Comparison of ENCODE assay signal across 15 cellular contexts in the genomic region with DNA sequence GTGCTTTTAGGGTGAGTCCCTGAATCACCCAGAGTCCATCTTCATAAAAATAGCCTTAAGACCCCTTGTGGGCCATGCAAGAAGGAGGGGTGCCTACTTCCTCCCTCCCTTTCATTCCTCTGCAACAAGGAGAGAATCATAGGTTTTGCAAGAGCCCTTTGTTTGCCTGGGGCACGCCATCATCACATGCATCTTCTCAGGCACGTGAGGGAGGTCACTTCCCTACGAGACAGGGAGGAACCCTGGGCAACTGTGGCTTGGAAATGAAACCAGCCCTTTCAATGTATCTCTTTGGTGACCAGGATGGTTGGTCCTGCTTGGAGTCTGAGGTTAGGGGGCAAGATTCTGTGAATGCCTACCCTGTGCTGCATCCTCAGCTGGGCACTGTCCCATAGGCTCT.
DNase-seq lines count a peak whose midpoint lies in the region; ATAC-seq, FAIRE-seq and TF ChIP-seq lines count a peak whose summit lies in the region.
"Had no signal": no experiment of that assay in that cellular context is flagged by ENCODE, and none has a peak within 500 bp of the region (broad histone marks: within the 10 kb centered on the region; RNA-seq: fewer than 3 reads in every experiment).

No MANE protein-coding gene starts in this region.

- TF ChIP-seq RAD21 in K562 (CRISPR knock-in tag; conservative IDR thresholded peaks at IDR 0.05 in 1 of 2, IDR thresholded peaks at IDR 0.05 in 1 of 2): no peak

- TF ChIP-seq POLR2A in K562 (conservative IDR thresholded peaks at IDR 0.05): no peak
- TF ChIP-seq POLR2A in suprapubic skin (IDR thresholded peaks at IDR 0.05): no peak

- POLR2A ChIA-PET in K562 (lab: Yijun Ruan, JAX): no interaction called here

- intact Hi-C loops in K562 (cut with micrococcal nuclease) (no loop called here), left lung (cut with DNase I) (no loop called here)

- peaks cover 2 to 6% of the 10 kb centered on the region in 2 experiments; a peak in 4 of 5 replicates for H3K4me1 ChIP-seq in K562 (replicated peaks in 1 of 2; ENCODE audit: control insufficient read depth in 2 of 2, insufficient read depth in 2 of 2, low read length in 2 of 2)
- H3K4me1 ChIP-seq in left lung: peaks cover 0 to 76% of the 10 kb centered on the region in 2 donors
- H3K4me1 ChIP-seq in suprapubic skin: no peaks in the 10 kb centered on the region

- H3K36me3 ChIP-seq in K562 (ENCODE audit: control insufficient read depth, insufficient read depth, low read length): no peaks in the 10 kb centered on the region
- H3K36me3 ChIP-seq in left lung: no peaks in the 10 kb centered on the region
- no peaks in the 10 kb centered on the region for H3K36me3 ChIP-seq in suprapubic skin

- CTCF ChIA-PET in K562 (lab: Yijun Ruan, JAX; ENCODE audit: low intra/inter-chr PET ratio): no interaction called here

- no peak for FAIRE-seq in K562 (lab: Jason Lieb, UNC)
- FAIRE-seq: endothelial cell of umbilical vein, H54 had no signal

- no peaks in the 10 kb centered on the region for H4K20me1 ChIP-seq in K562 (replicated peaks; ENCODE audit: control insufficient read depth, insufficient read depth, low read length)

- H2AFZ ChIP-seq in K562 (ENCODE audit: low read depth, low read length): no peak overlapping the region

- TF ChIP-seq CTCF in K562 (IDR thresholded peaks at IDR 0.05 in 2 of 3, conservative IDR thresholded peaks at IDR 0.05 in 1 of 3; ENCODE audit: insufficient read depth in 2 of 3, low read depth in 1 of 3, low read length in 3 of 3) (no peak), left lung (IDR thresholded peaks at IDR 0.05) (no peak), suprapubic skin (IDR thresholded peaks at IDR 0.05) (no peak)

- H3K27me3 ChIP-seq in K562 (ENCODE audit: control insufficient read depth in 2 of 2, insufficient read depth in 2 of 2, low read length in 2 of 2) (no peaks in the 10 kb centered on the region; a peak in 1 of 5 replicates), left lung (no peaks in the 10 kb centered on the region), suprapubic skin (no peaks in the 10 kb centered on the region)

- H3K4me3 ChIP-seq in K562 (no peak overlapping the region), left lung (no peak overlapping the region), suprapubic skin (no peak overlapping the region)

- TF ChIP-seq EP300 in K562 (IDR thresholded peaks at IDR 0.05; ENCODE audit: low read length) (no peak), suprapubic skin (IDR thresholded peaks at IDR 0.05) (no peak)

- no peak overlapping the region for H3K4me2 ChIP-seq in K562 (ENCODE audit: insufficient read depth, low read length)

- no peaks in the 10 kb centered on the region for H3K9me1 ChIP-seq in K562 (ENCODE audit: control insufficient read depth, insufficient read depth, low read length)

- H3K9me3 ChIP-seq in K562 (replicated peaks; ENCODE audit: control insufficient read depth, insufficient read depth, low read depth, low read length): no peaks in the 10 kb centered on the region
- H3K9me3 ChIP-seq in left lung: no peaks in the 10 kb centered on the region
- H3K9me3 ChIP-seq in suprapubic skin: no peaks in the 10 kb centered on the region

- no peak for ATAC-seq in K562
- ATAC-seq in left lung: peak; percentile 35
- no peak for ATAC-seq in GM18498 (IDR thresholded peaks at IDR 0.05; ENCODE audit: unreplicated experiment)
- no peak for ATAC-seq in HG03097 (IDR thresholded peaks at IDR 0.05; ENCODE audit: low FRiP score, unreplicated experiment)
- ATAC-seq: Panc1 had no signal

- BruUV-seq in K562 (replicated peaks; lab: Mats Ljungman, UMichigan): no TSS peak

- H3K9ac ChIP-seq in K562 (ENCODE audit: insufficient read depth in 1 of 2, low read depth in 2 of 2, low read length in 2 of 2): no peak overlapping the region

- DNase-seq in NOMO-1 (lab: John Stamatoyannopoulos, UW; ENCODE audit: unreplicated experiment in 2 of 2) (peak; percentile 74 to 88), K562 (ENCODE audit: extremely low read depth in 1 of 4, low spot score in 3 of 4) (no peak), left lung (peak; percentile 77 to 79), suprapubic skin (ENCODE audit: low spot score in 2 of 2) (no peak), NCI-H1092 (lab: John Stamatoyannopoulos, UW) (no peak)
- DNase-seq: activated B cell treated with CpG ODN at 0.5 μM for 24 hours; DMS 273 treated with DMSO at 0.1 percent for 48 hours; NCI-H2107; NCI-H526 treated with DMSO at 0.1 percent for 48 hours; stimulated activated CD4-positive, alpha-beta T cell treated with anti-CD3 and anti-CD28 coated beads, Interleukin-4, amount 100 ng/mL, for 4 hours had no signal

- H3K27ac ChIP-seq in K562 (ENCODE audit: extremely low read depth, low read depth, low read length) (no peak overlapping the region), left lung (peak overlapping the region in 1 of 2 donors; percentile 93), suprapubic skin (peak overlapping the region; percentile 38)

- in situ Hi-C loops in K562 (cut with MboI): no loop called here

- H3K79me2 ChIP-seq in K562 (ENCODE audit: control insufficient read depth, insufficient read depth, low read length): no peaks in the 10 kb centered on the region

- WGBS in K562 (ENCODE audit: insufficient coverage, low coverage, missing lambda C conversion rate): 0% methylated on average over 3 of the region's 3 CpGs
- 93% methylated on average over 3 of the region's 3 CpGs for WGBS in suprapubic skin

TF ChIP-seq in K562, 482 proteins besides CTCF, POLR2A, EP300 and RAD21:
- TF ChIP-seq ZNF316 (IDR thresholded peaks at IDR 0.05) (no peak), CCNT2 (IDR thresholded peaks at IDR 0.05; ENCODE audit: borderline replicate concordance, extremely low read depth, insufficient read length, low read depth, low read length) (no peak), BHLHE40 (IDR thresholded peaks at IDR 0.05; ENCODE audit: low read length) (peak; percentile 67)

Comparison
In these comparisons a context has a peak if more than half of its experiments do, and no peak if none do; other contexts are left out.
1. DNase-seq: peak in NOMO-1 (2 of 2) and left lung (2 of 2); none in K562 (0 of 4), suprapubic skin (0 of 2) and NCI-H1092 (single experiment).